Comparison of ENCODE assay signal across 13 cellular contexts in the genomic region with DNA sequence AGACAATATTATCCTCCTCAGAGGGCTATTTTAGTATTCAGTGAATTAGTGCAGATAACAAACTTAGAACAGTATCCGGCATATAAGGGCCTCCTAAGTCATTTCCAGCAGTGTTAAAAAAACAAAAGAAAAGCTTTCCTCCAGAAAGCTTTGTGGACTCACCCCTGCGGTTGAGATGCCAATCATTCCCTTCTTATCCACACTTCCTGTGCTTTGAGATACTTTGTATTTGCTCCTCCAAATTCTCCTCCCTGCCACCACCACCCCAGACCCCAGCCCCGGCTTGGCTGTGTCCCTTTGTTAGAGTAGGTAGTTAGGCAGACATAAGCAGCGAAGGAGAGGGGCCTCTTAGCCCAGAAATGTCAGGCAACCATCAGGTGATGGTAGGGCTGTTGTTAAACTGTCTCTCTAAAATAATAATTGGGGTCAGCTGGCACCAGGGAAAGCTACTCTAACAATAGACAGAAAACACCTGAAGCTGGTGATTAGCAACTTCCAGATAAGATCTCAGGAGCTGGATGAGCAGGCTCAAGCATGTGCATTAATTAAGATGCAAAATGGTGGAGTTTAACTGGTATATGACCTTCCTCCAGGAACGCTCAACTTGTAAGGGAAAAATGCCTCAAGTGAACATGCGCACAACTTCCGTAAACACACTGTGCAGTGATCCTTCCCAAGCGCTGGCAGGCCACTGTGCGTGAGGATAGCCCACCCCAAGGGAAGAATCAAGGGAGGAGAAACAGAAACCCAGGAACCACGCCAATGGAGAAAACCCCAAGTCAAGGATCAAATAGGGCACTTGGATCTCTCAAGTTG.
DNase-seq lines count a peak whose midpoint lies in the region; ATAC-seq, FAIRE-seq and TF ChIP-seq lines count a peak whose summit lies in the region.
"Had no signal": no experiment of that assay in that cellular context is flagged by ENCODE, and none has a peak within 500 bp of the region (broad histone marks: within the 10 kb centered on the region; RNA-seq: fewer than 3 reads in every experiment).

No MANE protein-coding gene starts in this region.

- peaks cover 3% of the 10 kb centered on the region for H3F3A ChIP-seq in SK-N-SH (replicated peaks; ENCODE audit: insufficient read depth)
- no peaks in the 10 kb centered on the region for H3F3A ChIP-seq in smooth muscle cell (ENCODE audit: low read depth)

- H3K79me2 ChIP-seq in SK-N-SH (ENCODE audit: insufficient read depth) (no peaks in the 10 kb centered on the region), astrocyte (ENCODE audit: insufficient read depth, low read length) (no peaks in the 10 kb centered on the region), smooth muscle cell (ENCODE audit: low read depth) (no peaks in the 10 kb centered on the region)

- H2AFZ ChIP-seq in SK-N-SH (ENCODE audit: low read depth): peak overlapping the region; percentile 74
- H2AFZ ChIP-seq in astrocyte (ENCODE audit: low read depth, low read length): no peak overlapping the region
- H2AFZ ChIP-seq in smooth muscle cell (ENCODE audit: low read depth): peak overlapping the region; percentile 11

- ATAC-seq in SK-N-SH treated with all-trans-retinoic acid at 6 μM for 48 hours (no peak), lower lobe of right lung (no peak)

- WGBS in SK-N-SH (ENCODE audit: low lambda C conversion rate): 88% methylated on average over 10 of the region's 10 CpGs
- WGBS in smooth muscle cell (ENCODE audit: low lambda C conversion rate): 56% methylated on average over 10 of the region's 10 CpGs
- WGBS in tibial nerve, 2 donors: 82 to 83% methylated on average over 10 of the region's 10 CpGs

- no peaks in the 10 kb centered on the region for H4K20me1 ChIP-seq in SK-N-SH (ENCODE audit: insufficient read depth)
- H4K20me1 ChIP-seq in astrocyte (ENCODE audit: insufficient read depth, low read length): no peaks in the 10 kb centered on the region
- H4K20me1 ChIP-seq in smooth muscle cell (ENCODE audit: low read depth): no peaks in the 10 kb centered on the region

- no peaks in the 10 kb centered on the region for H3K27me3 ChIP-seq in SK-N-SH (ENCODE audit: insufficient read depth)
- H3K27me3 ChIP-seq in astrocyte (ENCODE audit: insufficient read depth, low read length): no peaks in the 10 kb centered on the region
- no peaks in the 10 kb centered on the region for H3K27me3 ChIP-seq in iPS-18a (ENCODE audit: control insufficient read depth, insufficient read depth, low read length)
- no peaks in the 10 kb centered on the region for H3K27me3 ChIP-seq in smooth muscle cell (ENCODE audit: low read depth)
- H3K27me3 ChIP-seq in tibial nerve: no peaks in the 10 kb centered on the region
- no peaks in the 10 kb centered on the region for H3K27me3 ChIP-seq in lower lobe of right lung (ENCODE audit: low read depth)

- no peak for TF ChIP-seq POLR2A in tibial nerve (IDR thresholded peaks at IDR 0.05)

- peak; percentile 32 for FAIRE-seq in astrocyte (lab: Jason Lieb, UNC)
- FAIRE-seq: A204.1, TTC549 had no signal

- H3K36me3 ChIP-seq in SK-N-SH (replicated peaks in 1 of 2; ENCODE audit: control insufficient read depth in 1 of 2, insufficient read depth in 2 of 2, low read length in 1 of 2) (no peaks in the 10 kb centered on the region), astrocyte (ENCODE audit: insufficient read depth, low read length) (no peaks in the 10 kb centered on the region), iPS-18a (ENCODE audit: control insufficient read depth, low read depth, low read length) (no peaks in the 10 kb centered on the region), smooth muscle cell (ENCODE audit: low read depth) (no peaks in the 10 kb centered on the region), tibial nerve (no peaks in the 10 kb centered on the region), lower lobe of right lung (no peaks in the 10 kb centered on the region)

- TF ChIP-seq CTCF in SK-N-SH (IDR thresholded peaks at IDR 0.05): no peak
- no peak for TF ChIP-seq CTCF in astrocyte (IDR thresholded peaks at IDR 0.05; ENCODE audit: insufficient read depth, low read depth, low read length)
- no peak for TF ChIP-seq CTCF in smooth muscle cell (IDR thresholded peaks at IDR 0.05; ENCODE audit: borderline replicate concordance, insufficient read depth, poor library complexity, severe bottlenecking)
- no peak for TF ChIP-seq CTCF in tibial nerve (IDR thresholded peaks at IDR 0.05)
- TF ChIP-seq CTCF in lower lobe of right lung (IDR thresholded peaks at IDR 0.05): no peak

- CTCF ChIA-PET in SK-N-SH (lab: Yijun Ruan, JAX): no interaction called here

- TF ChIP-seq RAD21 in SK-N-SH (IDR thresholded peaks at IDR 0.05; ENCODE audit: low read length): no peak

- DNase-seq in SK-N-SH: no peak
- DNase-seq in astrocyte (ENCODE audit: low read depth): peak; percentile 76
- DNase-seq in smooth muscle cell (lab: John Stamatoyannopoulos, UW; ENCODE audit: unreplicated experiment): no peak
- DNase-seq in tibial nerve (ENCODE audit: low spot score in 2 of 2): no peak
- DNase-seq in HuH-7.5 (ENCODE audit: low spot score): no peak
- no peak for DNase-seq in lower lobe of right lung
- DNase-seq: activated T-cell treated with anti-CD3 and anti-CD28 coated beads, Interleukin-2, amount 50 U/mL, for 24 hours had no signal

- no peak overlapping the region for H3K4me2 ChIP-seq in SK-N-SH
- H3K4me2 ChIP-seq in astrocyte (ENCODE audit: low read length): peak overlapping the region; percentile 73
- H3K4me2 ChIP-seq in smooth muscle cell: peak overlapping the region; percentile 43

- H3K4me3 Mint-ChIP-seq in astrocyte (ENCODE audit: unreplicated experiment): no peak overlapping the region
- H3K4me3 Mint-ChIP-seq: activated T-cell treated with anti-CD3 and anti-CD28 coated beads, Interleukin-2, amount 50 U/mL, for 24 hours; central memory CD8-positive, alpha-beta T cell had no signal

- intact Hi-C loops in lower lobe of right lung (cut with DNase I): no loop called here

- no peaks in the 10 kb centered on the region for H3K9me2 ChIP-seq in SK-N-SH

- TF ChIP-seq EP300 in SK-N-SH (IDR thresholded peaks at IDR 0.05; ENCODE audit: borderline replicate concordance in 1 of 2, low read depth in 1 of 2, low read length in 1 of 2) (no peak), tibial nerve (IDR thresholded peaks at IDR 0.05) (no peak)

- H3K4me3 ChIP-seq in SK-N-SH (ENCODE audit: low read depth in 2 of 2, low read length in 1 of 2) (no peak overlapping the region), astrocyte (ENCODE audit: insufficient read depth, low read depth, low read length) (no peak overlapping the region), iPS-18a (ENCODE audit: low read length) (peak overlapping the region; percentile 45), smooth muscle cell (no peak overlapping the region), tibial nerve (no peak overlapping the region), lower lobe of right lung (no peak overlapping the region)
- H3K4me3 ChIP-seq: skin epidermis had no signal

- H3K9ac ChIP-seq in SK-N-SH: no peak overlapping the region
- H3K9ac ChIP-seq in astrocyte (ENCODE audit: low read length): no peak overlapping the region
- H3K9ac ChIP-seq in iPS-18a (ENCODE audit: low read length): no peak overlapping the region
- no peak overlapping the region for H3K9ac ChIP-seq in smooth muscle cell (ENCODE audit: low read depth)

- no peaks in the 10 kb centered on the region for H3K27me3 Mint-ChIP-seq in astrocyte (ENCODE audit: low read depth, unreplicated experiment)

- H3K27ac ChIP-seq in SK-N-SH (ENCODE audit: low read depth in 2 of 2, low read length in 1 of 2) (peak overlapping the region in 1 of 2 experiments; percentile 17; a peak in 1 of 4 replicates), astrocyte (ENCODE audit: low read depth, low read length) (peak overlapping the region; percentile 51), iPS-18a (ENCODE audit: low read length) (peak overlapping the region; percentile 10), smooth muscle cell (ENCODE audit: low read depth) (peak overlapping the region; percentile 61), tibial nerve (no peak overlapping the region), lower lobe of right lung (no peak overlapping the region)

- POLR2A ChIA-PET in SK-N-SH (lab: Yijun Ruan, JAX): no interaction called here

- H3K36me3 Mint-ChIP-seq in astrocyte (ENCODE audit: low read depth, unreplicated experiment): no peaks in the 10 kb centered on the region

- no peaks in the 10 kb centered on the region for H3K9me3 ChIP-seq in SK-N-SH
- H3K9me3 ChIP-seq in astrocyte (ENCODE audit: insufficient read depth, low read depth, low read length): no peaks in the 10 kb centered on the region
- H3K9me3 ChIP-seq in iPS-18a (ENCODE audit: control insufficient read depth, low read depth, low read length): no peaks in the 10 kb centered on the region
- H3K9me3 ChIP-seq in smooth muscle cell (replicated peaks; ENCODE audit: low read depth): no peaks in the 10 kb centered on the region
- H3K9me3 ChIP-seq in tibial nerve: peaks cover 0 to 5% (median 0%) of the 10 kb centered on the region in 4 donors
- no peaks in the 10 kb centered on the region for H3K9me3 ChIP-seq in lower lobe of right lung

- peak overlapping the region; percentile 91 for H3K27ac Mint-ChIP-seq in astrocyte (ENCODE audit: unreplicated experiment)
- H3K27ac Mint-ChIP-seq: activated T-cell treated with anti-CD3 and anti-CD28 coated beads, Interleukin-2, amount 50 U/mL, for 24 hours had no signal

- peaks cover 2% of the 10 kb centered on the region for H3K9me3 Mint-ChIP-seq in astrocyte (ENCODE audit: unreplicated experiment)
- H3K9me3 Mint-ChIP-seq: activated T-cell treated with anti-CD3 and anti-CD28 coated beads, Interleukin-2, amount 50 U/mL, for 24 hours; central memory CD8-positive, alpha-beta T cell had no signal

- H3K4me1 ChIP-seq in SK-N-SH (ENCODE audit: control insufficient read depth in 1 of 2, insufficient read depth in 2 of 2, low read depth in 1 of 2, low read length in 1 of 2): peaks cover 0 to 10% of the 10 kb centered on the region in 2 experiments; a peak in 1 of 4 replicates
- H3K4me1 ChIP-seq in astrocyte (ENCODE audit: insufficient read depth, low read length): peaks cover 19% of the 10 kb centered on the region
- H3K4me1 ChIP-seq in iPS-18a (ENCODE audit: control insufficient read depth, low read depth, low read length): peaks cover 32% of the 10 kb centered on the region
- peaks cover 10% of the 10 kb centered on the region for H3K4me1 ChIP-seq in smooth muscle cell (ENCODE audit: low read depth)
- H3K4me1 ChIP-seq in tibial nerve: no peaks in the 10 kb centered on the region
- no peaks in the 10 kb centered on the region for H3K4me1 ChIP-seq in lower lobe of right lung

- H3K4me1 Mint-ChIP-seq in astrocyte (ENCODE audit: low read depth, unreplicated experiment): peaks cover 40% of the 10 kb centered on the region
- H3K4me1 Mint-ChIP-seq: central memory CD8-positive, alpha-beta T cell had no signal

TF ChIP-seq in SK-N-SH, 30 proteins besides CTCF, POLR2A, EP300 and RAD21 (continues in another document):
- TF ChIP-seq GABPA (IDR thresholded peaks at IDR 0.05; ENCODE audit: low read depth) (no peak), JUND (IDR thresholded peaks at IDR 0.05) (no peak), MXI1 (IDR thresholded peaks at IDR 0.05; ENCODE audit: low read depth, low read length) (no peak)

TF ChIP-seq in SK-N-SH treated with all-trans-retinoic acid at 6 μM for 48 hours, 23 proteins besides CTCF, POLR2A, EP300 and RAD21 (continues in another document):
- TF ChIP-seq CSDC2 (CRISPR knock-in tag; IDR thresholded peaks at IDR 0.05): no peak

Comparison
In these comparisons a context has a peak if more than half of its experiments do, and no peak if none do; other contexts are left out.
1. H3K27ac ChIP-seq: peak in astrocyte (single experiment), iPS-18a (single experiment) and smooth muscle cell (single experiment); none in tibial nerve (0 of 4) and lower lobe of right lung (single experiment).